ENCODE assay signal across 8 cellular contexts in the genomic region with DNA sequence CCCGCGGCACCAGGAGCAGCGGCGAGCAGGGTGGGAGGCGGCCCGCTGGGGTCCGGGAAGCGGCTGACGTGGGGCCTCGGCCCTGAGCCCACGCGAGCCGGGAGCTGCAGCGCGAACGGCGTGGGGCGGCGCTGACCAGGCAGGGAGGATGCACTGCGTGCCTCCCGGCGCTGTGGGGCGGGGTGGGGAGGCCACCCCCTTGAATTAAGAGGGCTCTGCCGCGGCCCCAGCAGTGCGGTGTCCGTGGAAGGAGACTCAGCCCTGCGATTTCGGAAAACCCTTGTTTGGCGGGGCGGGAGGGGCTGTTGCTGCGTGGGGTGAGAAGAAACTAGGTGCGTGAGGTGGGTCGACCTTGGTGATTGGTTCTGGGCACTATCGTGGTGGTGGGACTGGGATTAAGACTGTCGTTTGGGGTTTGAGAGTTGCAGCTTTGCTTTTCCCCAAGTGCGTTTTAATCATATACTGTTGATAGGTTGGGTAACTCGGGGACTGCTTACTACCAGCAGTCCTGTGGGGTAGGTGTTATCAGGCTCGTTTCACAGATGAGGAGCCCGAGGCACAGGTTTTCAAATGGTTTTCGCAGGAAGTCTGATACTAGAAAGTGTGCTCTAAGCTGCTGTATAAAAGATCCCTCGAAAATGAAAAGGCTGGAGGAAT. TPM values are rescaled to one million over a fixed set of nuclear protein-coding genes. Genes with fewer than 3 reads are reported as not detected.
DNase-seq lines count a peak whose midpoint lies in the region; ATAC-seq and TF ChIP-seq lines count a peak whose summit lies in the region.

No MANE protein-coding gene starts in this region.

- CTCF ChIA-PET in activated CD4-positive, alpha-beta T cell treated with anti-CD3 and anti-CD28 coated beads, Interleukin-2, amount 10 ng/mL, durations not matched to agents 7 days and 5 days (lab: Charles Lee): interaction anchor here (0.9 kb wide), 1 partner anchor 14 kb away, joined by 6 read pairs; no protein-coding TSS in a partner anchor

- peaks cover 8% of the 10 kb centered on the region for H3K27me3 Mint-ChIP-seq in activated CD4-positive, alpha-beta T cell treated with anti-CD3 and anti-CD28 coated beads, Interleukin-2, amount 10 ng/mL, durations not matched to agents 7 days and 5 days

- H3K27me3 ChIP-seq in HUES6 (ENCODE audit: control insufficient read depth, insufficient read depth, low read length): no peaks in the 10 kb centered on the region
- no peaks in the 10 kb centered on the region for H3K27me3 ChIP-seq in mucosa of stomach (ENCODE audit: control insufficient read depth, insufficient read depth, low read length)

- H3K4me3 ChIP-seq in HUES6 (ENCODE audit: low read depth, low read length) (peak overlapping the region; percentile 97), mucosa of stomach (ENCODE audit: low read length) (peak overlapping the region; percentile 26)

- H3K4me3 Mint-ChIP-seq in activated CD4-positive, alpha-beta T cell treated with anti-CD3 and anti-CD28 coated beads, Interleukin-2, amount 10 ng/mL, durations not matched to agents 7 days and 5 days: no peak overlapping the region

- H3K9ac ChIP-seq in HUES6 (ENCODE audit: low read length) (peak overlapping the region; percentile 97), mucosa of stomach (ENCODE audit: low read length) (peak overlapping the region; percentile 84)

- TF ChIP-seq CTCF in GM20000 (IDR thresholded peaks at IDR 0.05; ENCODE audit: extremely low read depth, missing control alignments): no peak

- ATAC-seq in stimulated activated naive CD8-positive, alpha-beta T cell treated with anti-CD3 and anti-CD28 coated beads, Interleukin-15, Interleukin-2, amounts not matched to agents 100 U/mL and 50 U/mL, for 24 hours: peak; percentile 25

- no peaks in the 10 kb centered on the region for H3K36me3 Mint-ChIP-seq in activated CD4-positive, alpha-beta T cell treated with anti-CD3 and anti-CD28 coated beads, Interleukin-2, amount 10 ng/mL, durations not matched to agents 7 days and 5 days (ENCODE audit: low read depth)

- H3K27ac ChIP-seq in HUES6 (ENCODE audit: low read depth, low read length): peak overlapping the region; percentile 95; the same call in 1 of the 2 replicates

- no peaks in the 10 kb centered on the region for H3K9me3 Mint-ChIP-seq in activated CD4-positive, alpha-beta T cell treated with anti-CD3 and anti-CD28 coated beads, Interleukin-2, amount 10 ng/mL, durations not matched to agents 7 days and 5 days

- H3K4me1 ChIP-seq in HUES6 (ENCODE audit: control insufficient read depth, insufficient read depth, low read length) (peaks cover 55% of the 10 kb centered on the region), mucosa of stomach (ENCODE audit: control insufficient read depth, insufficient read depth, low read length) (peaks cover 30% of the 10 kb centered on the region)

- H3K27ac Mint-ChIP-seq in activated CD4-positive, alpha-beta T cell treated with anti-CD3 and anti-CD28 coated beads, Interleukin-2, amount 10 ng/mL, durations not matched to agents 7 days and 5 days: peak overlapping the region; percentile 90

- H3K36me3 ChIP-seq in HUES6 (ENCODE audit: control insufficient read depth, insufficient read depth, low read length): no peaks in the 10 kb centered on the region
- no peaks in the 10 kb centered on the region for H3K36me3 ChIP-seq in mucosa of stomach (ENCODE audit: control insufficient read depth, insufficient read depth, low read length)

- no peaks in the 10 kb centered on the region for H3K9me3 ChIP-seq in HUES6 (ENCODE audit: control insufficient read depth, insufficient read depth, low read depth, low read length)
- no peaks in the 10 kb centered on the region for H3K9me3 ChIP-seq in mucosa of stomach (ENCODE audit: control insufficient read depth, low read length)

- DNase-seq in C1 segment of cervical spinal cord (lab: John Stamatoyannopoulos, UW): peak in 9 of 14 donors; percentile 26 to 74 (median 47)
- peak; percentile 62 for DNase-seq in GM20000 (ENCODE audit: low spot score)
- peak; percentile 55 for DNase-seq in activated CD4-positive, alpha-beta T cell treated with anti-CD3 and anti-CD28 coated beads, Interleukin-2, amount 10 ng/mL, durations not matched to agents 7 days and 5 days
- DNase-seq in effector CD8-positive, alpha-beta T cell (lab: John Stamatoyannopoulos, UW): peak; percentile 22
- peak; percentile 45 for DNase-seq in stimulated activated naive CD8-positive, alpha-beta T cell treated with anti-CD3 and anti-CD28 coated beads, Interleukin-15, Interleukin-2, amounts not matched to agents 100 U/mL and 50 U/mL, for 24 hours
- DNase-seq in superior temporal gyrus (ENCODE audit: extremely low spot score): no peak

- POLR2A ChIA-PET in activated CD4-positive, alpha-beta T cell treated with anti-CD3 and anti-CD28 coated beads, Interleukin-2, amount 10 ng/mL, durations not matched to agents 7 days and 5 days (lab: Charles Lee): no interaction called here

- H3K4me1 Mint-ChIP-seq in activated CD4-positive, alpha-beta T cell treated with anti-CD3 and anti-CD28 coated beads, Interleukin-2, amount 10 ng/mL, durations not matched to agents 7 days and 5 days: peaks cover 13% of the 10 kb centered on the region

RNA-seq across cellular contexts. Expression of a gene that starts 0.7 kb away (rescaled TPM):
- total RNA-seq in activated CD4-positive, alpha-beta T cell treated with anti-CD3 and anti-CD28 coated beads, Interleukin-2, amount 10 ng/mL, durations not matched to agents 7 days and 5 days: 10 to 100 TPM; 37.6 to 43.0 TPM
